ENCODE assay signal across 9 cellular contexts in the genomic region with DNA sequence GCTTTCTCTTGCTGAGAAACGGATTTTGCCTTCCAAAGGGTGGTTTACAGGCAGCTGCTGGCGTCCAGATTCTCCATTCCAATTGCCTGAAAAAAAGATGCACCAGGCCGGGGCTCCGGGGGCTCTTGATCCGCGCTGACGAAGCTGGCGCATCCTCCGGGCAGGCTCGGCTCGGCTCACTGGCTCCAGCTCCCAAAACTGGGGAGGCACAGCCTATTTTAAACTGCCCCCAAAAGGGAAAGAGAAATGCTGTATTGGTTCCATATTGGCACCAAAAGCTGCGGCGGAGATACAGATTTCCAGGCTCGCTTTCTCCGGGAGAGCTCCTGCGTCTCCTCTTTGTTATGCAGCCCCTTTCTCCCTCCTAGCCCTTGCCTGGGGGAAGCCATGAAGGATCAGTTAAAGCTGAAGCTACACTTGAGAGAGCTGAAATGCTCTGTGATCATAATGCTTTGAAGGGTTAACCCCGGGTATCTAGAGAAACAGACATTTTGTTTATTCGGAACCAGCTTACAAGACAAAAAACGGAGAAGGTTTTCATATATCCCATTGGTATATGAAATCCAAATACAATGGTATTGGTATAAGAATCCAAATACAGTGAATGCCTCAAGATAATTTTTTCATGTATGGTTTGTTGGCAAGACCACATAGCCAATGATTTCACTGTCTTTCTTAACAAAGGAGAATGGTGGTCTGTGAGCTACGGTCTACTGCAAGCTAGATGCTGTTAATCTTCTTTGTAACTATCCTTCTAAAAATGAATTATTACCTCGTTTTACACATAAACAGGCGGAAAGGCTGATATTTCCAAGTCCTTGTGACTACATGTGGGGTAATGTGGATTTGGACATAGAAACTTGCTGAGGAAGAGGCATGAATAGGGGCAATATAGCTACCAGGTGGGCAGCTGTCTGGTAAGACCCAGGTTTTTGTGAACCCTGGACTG. TPM values are rescaled to one million over a fixed set of nuclear protein-coding genes. Genes with fewer than 3 reads are reported as not detected.
DNase-seq lines count a peak whose midpoint lies in the region; ATAC-seq and TF ChIP-seq lines count a peak whose summit lies in the region.
"Had no signal": no experiment of that assay in that cellular context is flagged by ENCODE, and none has a peak within 500 bp of the region (broad histone marks: within the 10 kb centered on the region; RNA-seq: fewer than 3 reads in every experiment).

No MANE protein-coding gene starts in this region.

- peak overlapping the region; percentile 60 to 76 (median 64) for H3K4me3 ChIP-seq in esophagus muscularis mucosa
- peak overlapping the region; percentile 74 to 83 for H3K4me3 ChIP-seq in mucosa of rectum (ENCODE audit: low read length in 2 of 2)
- peak overlapping the region; percentile 42 to 56 (median 52) for H3K4me3 ChIP-seq in upper lobe of left lung

- H3K9me3 Mint-ChIP-seq in activated B cell treated with CpG ODN at 0.5 μM for 24 hours, result no peaks in the 10 kb centered on the region

- WGBS in esophagus muscularis mucosa, result 10% methylated on average over 11 of the region's 22 CpGs
- 7 to 11% methylated on average over 19 to 22 of the region's 22 CpGs for WGBS in upper lobe of left lung, 2 donors

- H3K9me3 ChIP-seq in esophagus muscularis mucosa (no peaks in the 10 kb centered on the region), mucosa of rectum (ENCODE audit: control insufficient read depth in 2 of 2, low read length in 2 of 2) (no peaks in the 10 kb centered on the region), upper lobe of left lung (no peaks in the 10 kb centered on the region)

- peak overlapping the region; percentile 94 for H3K4me3 Mint-ChIP-seq in activated B cell treated with CpG ODN at 0.5 μM for 24 hours

- no peak for TF ChIP-seq POLR2A in esophagus muscularis mucosa (IDR thresholded peaks at IDR 0.05; ENCODE audit: low read depth)
- TF ChIP-seq POLR2A in upper lobe of left lung (IDR thresholded peaks at IDR 0.05), result no peak

- ATAC-seq in HG03175 (IDR thresholded peaks at IDR 0.05; ENCODE audit: unreplicated experiment) (peak; percentile 41), activated B cell treated with CpG ODN at 0.5 μM for 24 hours (ENCODE audit: low read depth) (peak; percentile 42), upper lobe of left lung (ENCODE audit: low FRiP score in 2 of 2) (peak; percentile 49 to 79)

- H3K27ac ChIP-seq in esophagus muscularis mucosa (replicated peaks in 1 of 4) (peak overlapping the region; percentile 80 to 84 (median 82)), mucosa of rectum (ENCODE audit: low read depth in 2 of 2, low read length in 2 of 2) (peak overlapping the region; percentile 67 to 73), upper lobe of left lung (peak overlapping the region; percentile 42 to 82 (median 72))

- no peaks in the 10 kb centered on the region for H3K27me3 Mint-ChIP-seq in activated B cell treated with CpG ODN at 0.5 μM for 24 hours

- no peak for TF ChIP-seq EP300 in esophagus muscularis mucosa (IDR thresholded peaks at IDR 0.05)
- no peak for TF ChIP-seq EP300 in upper lobe of left lung (IDR thresholded peaks at IDR 0.05)

- peaks cover 34% of the 10 kb centered on the region for H3K36me3 Mint-ChIP-seq in activated B cell treated with CpG ODN at 0.5 μM for 24 hours (ENCODE audit: low read depth)

- CTCF ChIA-PET in activated B cell treated with CpG ODN at 0.5 μM for 24 hours (lab: Charles Lee), result interaction anchor here (0.6 to 3.7 kb wide), 15 partner anchors 10 to 223 kb away, joined by 3 to 15 read pairs (median 4); a partner anchor contains a TSS

- H3K36me3 ChIP-seq in esophagus muscularis mucosa, result no peaks in the 10 kb centered on the region
- no peaks in the 10 kb centered on the region for H3K36me3 ChIP-seq in mucosa of rectum (ENCODE audit: control insufficient read depth in 2 of 2, insufficient read depth in 2 of 2, low read length in 2 of 2)
- H3K36me3 ChIP-seq in upper lobe of left lung, result no peaks in the 10 kb centered on the region

- H3K9ac ChIP-seq in mucosa of rectum (ENCODE audit: low read depth in 1 of 2, low read length in 2 of 2), result peak overlapping the region; percentile 65 to 70

- no peaks in the 10 kb centered on the region for H3K27me3 ChIP-seq in esophagus muscularis mucosa
- no peaks in the 10 kb centered on the region for H3K27me3 ChIP-seq in mucosa of rectum (ENCODE audit: control insufficient read depth in 2 of 2, insufficient read depth in 2 of 2, low read length in 2 of 2)
- no peaks in the 10 kb centered on the region for H3K27me3 ChIP-seq in upper lobe of left lung

- TF ChIP-seq CTCF in activated B cell treated with CpG ODN at 0.5 μM for 24 hours (IDR thresholded peaks at IDR 0.05) (no peak), esophagus muscularis mucosa (IDR thresholded peaks at IDR 0.05) (no peak), upper lobe of left lung (IDR thresholded peaks at IDR 0.05) (no peak), GM20000 (IDR thresholded peaks at IDR 0.05; ENCODE audit: extremely low read depth, missing control alignments) (no peak)

- H3K4me1 Mint-ChIP-seq in activated B cell treated with CpG ODN at 0.5 μM for 24 hours, result peaks cover 64% of the 10 kb centered on the region

- H3K4me1 ChIP-seq in esophagus muscularis mucosa, result peaks cover 0 to 20% (median 15%) of the 10 kb centered on the region in 4 donors
- peaks cover 0 to 2% of the 10 kb centered on the region in 2 donors for H3K4me1 ChIP-seq in mucosa of rectum (ENCODE audit: control insufficient read depth in 2 of 2, insufficient read depth in 2 of 2, low read length in 2 of 2)
- H3K4me1 ChIP-seq in upper lobe of left lung, result peaks cover 3 to 11% (median 8%) of the 10 kb centered on the region in 4 donors

- POLR2A ChIA-PET in activated B cell treated with CpG ODN at 0.5 μM for 24 hours (lab: Charles Lee), result interaction anchor here (0.6 to 5.5 kb wide), 28 partner anchors 10 to 686 kb away, joined by 3 to 137 read pairs (median 5); a partner anchor contains a TSS

- intact Hi-C loops in activated B cell treated with CpG ODN at 0.5 μM for 24 hours (cut with micrococcal nuclease), result loop anchor here (1.0 to 2.0 kb wide), 2 partner anchors 11 to 17 kb away; no protein-coding TSS in a partner anchor
- intact Hi-C loops in esophagus muscularis mucosa (cut with DNase I), result loop anchor here (10.0 kb wide), 1 partner anchor 101 kb away; no protein-coding TSS in a partner anchor

- peak overlapping the region; percentile 94 for H3K27ac Mint-ChIP-seq in activated B cell treated with CpG ODN at 0.5 μM for 24 hours

- DNase-seq in NCI-H345 (lab: John Stamatoyannopoulos, UW), result peak; percentile 40
- DNase-seq in NCI-H345 treated with DMSO at 0.1 percent for 48 hours (lab: John Stamatoyannopoulos, UW; ENCODE audit: unreplicated experiment), result no peak
- no peak for DNase-seq in activated B cell treated with CpG ODN at 0.5 μM for 24 hours
- DNase-seq in esophagus muscularis mucosa (ENCODE audit: extremely low spot score), result no peak
- DNase-seq in upper lobe of left lung, result no peak
- no peak for DNase-seq in GM20000 (ENCODE audit: low spot score)

RNA-seq across cellular contexts. Expression of a gene that starts 0.7 kb away (rescaled TPM):
- 19.0 and 19.4 TPM in 2 replicates for total RNA-seq in activated B cell treated with CpG ODN at 0.5 μM for 24 hours
- 10 to 100 TPM in 1 of 4 donors, 1 to 10 TPM in 3; 7.2 to 22.9 (median 7.6) TPM for total RNA-seq in esophagus muscularis mucosa
- 1 to 10 TPM; 2.4 to 9.9 (median 4.5) TPM for total RNA-seq in upper lobe of left lung

RNA-seq across cellular contexts. Expression of a gene that starts 39.6 kb away (rescaled TPM):
- total RNA-seq in activated B cell treated with CpG ODN at 0.5 μM for 24 hours, result 0.24 and 0.58 TPM in 2 replicates
- total RNA-seq in esophagus muscularis mucosa, result under 1 TPM in 1 of 4 donors, not detected in 3; 0.17 TPM
- not detected for total RNA-seq in upper lobe of left lung
- total RNA-seq: activated CD8-positive, alpha-beta memory T cell treated with anti-CD3 and anti-CD28 coated beads for 36 hours had no signal
